In the genomic region with DNA sequence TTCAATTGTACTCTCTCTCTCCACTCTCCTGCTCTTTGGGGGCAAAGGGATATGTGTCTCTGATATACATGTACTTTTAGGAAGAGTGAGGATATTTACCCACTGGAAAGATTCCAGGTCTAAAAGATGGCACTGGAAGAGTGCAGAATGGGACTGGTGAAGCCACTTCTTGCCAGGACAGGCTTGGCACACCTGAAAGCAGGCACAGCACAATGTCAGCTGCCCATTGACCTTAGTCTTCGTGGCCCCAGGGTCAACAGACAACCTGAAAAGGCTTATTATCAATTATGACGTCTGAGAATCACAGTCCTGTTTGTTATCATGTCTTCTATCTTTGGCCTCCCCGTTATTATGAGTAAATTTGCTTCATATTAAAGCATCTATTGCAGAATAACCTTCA, we compare ENCODE assay signal across 8 cellular contexts.
"Had no signal": no experiment of that assay in that cellular context is flagged by ENCODE, and none has a peak within 500 bp of the region (broad histone marks: within the 10 kb centered on the region; RNA-seq: fewer than 3 reads in every experiment).

No MANE protein-coding gene starts in this region.

- H3K27ac ChIP-seq: HL-60 had no signal

- H3K4me3 Mint-ChIP-seq: IgD-negative memory B cell had no signal

- H3K36me3 Mint-ChIP-seq: IgD-negative memory B cell had no signal

- FAIRE-seq: HepG2, HTR-8/SVneo, K562 had no signal

- H3K4me3 ChIP-seq: K562 had no signal

- ATAC-seq: HepG2, K562 had no signal

- DNase-seq: IMR-90, KBM-7, KG1 had no signal
